Comparison of ENCODE assay signal across 8 cellular contexts in genomic region chr10:133308431-133309110, GRCh38. TPM values are rescaled to one million over a fixed set of nuclear protein-coding genes. Genes with fewer than 3 reads are reported as not detected.
DNase-seq lines count a peak whose midpoint lies in the region; ATAC-seq and TF ChIP-seq lines count a peak whose summit lies in the region.

A gene with protein sequence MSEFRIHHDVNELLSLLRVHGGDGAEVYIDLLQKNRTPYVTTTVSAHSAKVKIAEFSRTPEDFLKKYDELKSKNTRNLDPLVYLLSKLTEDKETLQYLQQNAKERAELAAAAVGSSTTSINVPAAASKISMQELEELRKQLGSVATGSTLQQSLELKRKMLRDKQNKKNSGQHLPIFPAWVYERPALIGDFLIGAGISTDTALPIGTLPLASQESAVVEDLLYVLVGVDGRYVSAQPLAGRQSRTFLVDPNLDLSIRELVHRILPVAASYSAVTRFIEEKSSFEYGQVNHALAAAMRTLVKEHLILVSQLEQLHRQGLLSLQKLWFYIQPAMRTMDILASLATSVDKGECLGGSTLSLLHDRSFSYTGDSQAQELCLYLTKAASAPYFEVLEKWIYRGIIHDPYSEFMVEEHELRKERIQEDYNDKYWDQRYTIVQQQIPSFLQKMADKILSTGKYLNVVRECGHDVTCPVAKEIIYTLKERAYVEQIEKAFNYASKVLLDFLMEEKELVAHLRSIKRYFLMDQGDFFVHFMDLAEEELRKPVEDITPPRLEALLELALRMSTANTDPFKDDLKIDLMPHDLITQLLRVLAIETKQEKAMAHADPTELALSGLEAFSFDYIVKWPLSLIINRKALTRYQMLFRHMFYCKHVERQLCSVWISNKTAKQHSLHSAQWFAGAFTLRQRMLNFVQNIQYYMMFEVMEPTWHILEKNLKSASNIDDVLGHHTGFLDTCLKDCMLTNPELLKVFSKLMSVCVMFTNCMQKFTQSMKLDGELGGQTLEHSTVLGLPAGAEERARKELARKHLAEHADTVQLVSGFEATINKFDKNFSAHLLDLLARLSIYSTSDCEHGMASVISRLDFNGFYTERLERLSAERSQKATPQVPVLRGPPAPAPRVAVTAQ (minus strand): TSS chr10:133308872. CDS start chr10:133302941, 5,931 bp downstream.
A gene with protein sequence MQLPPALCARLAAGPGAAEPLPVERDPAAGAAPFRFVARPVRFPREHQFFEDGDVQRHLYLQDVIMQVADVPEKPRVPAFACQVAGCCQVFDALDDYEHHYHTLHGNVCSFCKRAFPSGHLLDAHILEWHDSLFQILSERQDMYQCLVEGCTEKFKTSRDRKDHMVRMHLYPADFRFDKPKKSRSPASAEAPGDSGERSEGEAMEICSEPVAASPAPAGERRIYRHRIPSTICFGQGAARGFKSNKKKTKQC (plus strand): TSS chr10:133308914. CDS start chr10:133308944, 30 bp downstream.

- intact Hi-C loops in activated T-helper 1 cell treated with anti-CD3 and anti-CD28 coated beads, Interleukin-12 subunit alpha, Interleukin-12 subunit beta, Interleukin-2, Interleukin-4 antibody, amounts not matched to agents 30 ng/mL and 10 ng/mL and 1 ng/mL, durations not matched to agents 14 hours and 24 hours and 36 hours (cut with micrococcal nuclease), result loop anchor here (1.0 to 2.0 kb wide), 7 partner anchors 16 to 86 kb away; partner anchors contain the start of genes ECHS1, MTG1 and PAOX

- H4K20me1 ChIP-seq in fibroblast of lung (ENCODE audit: control insufficient read depth, extremely low read depth, insufficient read depth, low read length), result no peaks in the 10 kb centered on the region

- H3K9me3 ChIP-seq in fibroblast of lung (ENCODE audit: control insufficient read depth, insufficient read depth, low read depth, low read length), result no peaks in the 10 kb centered on the region

- TF ChIP-seq CTCF in fibroblast of lung (conservative IDR thresholded peaks at IDR 0.05 in 1 of 2, IDR thresholded peaks at IDR 0.05 in 1 of 2; ENCODE audit: low read depth in 1 of 2, low read length in 2 of 2), result peak in 1 of 2 donors; percentile 18

- H3K4me1 Mint-ChIP-seq in activated T-helper 1 cell treated with anti-CD3 and anti-CD28 coated beads, Interleukin-12 subunit alpha, Interleukin-12 subunit beta, Interleukin-2, Interleukin-4 antibody, amounts not matched to agents 30 ng/mL and 10 ng/mL and 1 ng/mL, durations not matched to agents 14 hours and 24 hours and 36 hours (ENCODE audit: low read depth), result peaks cover 17% of the 10 kb centered on the region
- peaks cover 15 to 46% (median 39%) of the 10 kb centered on the region in 4 donors for H3K4me1 Mint-ChIP-seq in naive thymus-derived CD8-positive, alpha-beta T cell

- POLR2A ChIA-PET in naive thymus-derived CD8-positive, alpha-beta T cell (lab: Charles Lee), result interaction anchor here (0.6 to 2.0 kb wide), 4 partner anchors 21 to 1067 kb away, joined by 3 to 8 read pairs (median 4); no protein-coding TSS in a partner anchor

- H3K27me3 ChIP-seq in fibroblast of lung (ENCODE audit: control insufficient read depth, insufficient read depth, low read length), result no peaks in the 10 kb centered on the region

- peaks cover 3% of the 10 kb centered on the region for H3K4me1 ChIP-seq in fibroblast of lung (ENCODE audit: control insufficient read depth, extremely low read depth, insufficient read depth, low read length)

- peaks cover 42% of the 10 kb centered on the region for H3K79me2 ChIP-seq in fibroblast of lung (ENCODE audit: control insufficient read depth, insufficient read depth, low read length)

- H3K9me3 Mint-ChIP-seq in activated T-helper 1 cell treated with anti-CD3 and anti-CD28 coated beads, Interleukin-12 subunit alpha, Interleukin-12 subunit beta, Interleukin-2, Interleukin-4 antibody, amounts not matched to agents 30 ng/mL and 10 ng/mL and 1 ng/mL, durations not matched to agents 14 hours and 24 hours and 36 hours, result no peaks in the 10 kb centered on the region
- H3K9me3 Mint-ChIP-seq in naive thymus-derived CD8-positive, alpha-beta T cell, result peaks cover 0 to 5% (median 0%) of the 10 kb centered on the region in 9 donors

- peak within 1 kb of the TSS; percentile 96 for H3K9ac ChIP-seq in fibroblast of lung (ENCODE audit: insufficient read depth, low read length)

- H3K27ac ChIP-seq in fibroblast of lung (ENCODE audit: insufficient read depth, low read length), result peak within 1 kb of the TSS; percentile 97

- peaks cover 10% of the 10 kb centered on the region for H3K36me3 Mint-ChIP-seq in activated T-helper 1 cell treated with anti-CD3 and anti-CD28 coated beads, Interleukin-12 subunit alpha, Interleukin-12 subunit beta, Interleukin-2, Interleukin-4 antibody, amounts not matched to agents 30 ng/mL and 10 ng/mL and 1 ng/mL, durations not matched to agents 14 hours and 24 hours and 36 hours (ENCODE audit: low read depth)
- peaks cover 0 to 41% (median 7%) of the 10 kb centered on the region in 3 donors for H3K36me3 Mint-ChIP-seq in naive thymus-derived CD8-positive, alpha-beta T cell

- H3K4me2 ChIP-seq in fibroblast of lung (ENCODE audit: extremely low read depth, insufficient read depth, low read length), result peak within 1 kb of the TSS; percentile 95

- peak within 1 kb of the TSS; percentile 72 to 93 (median 89) for H3K4me3 ChIP-seq in fibroblast of lung (replicated peaks in 1 of 4; ENCODE audit: control extremely low read depth in 1 of 4, insufficient read depth in 1 of 4, low read depth in 3 of 4, low read length in 4 of 4)

- H3K4me3 Mint-ChIP-seq in activated T-helper 1 cell treated with anti-CD3 and anti-CD28 coated beads, Interleukin-12 subunit alpha, Interleukin-12 subunit beta, Interleukin-2, Interleukin-4 antibody, amounts not matched to agents 30 ng/mL and 10 ng/mL and 1 ng/mL, durations not matched to agents 14 hours and 24 hours and 36 hours, result peak within 1 kb of the TSS; percentile 97
- H3K4me3 Mint-ChIP-seq in naive thymus-derived CD8-positive, alpha-beta T cell, result peak within 1 kb of the TSS; percentile 94 to 99 (median 98)

- peak within 1 kb of the TSS; percentile 76 for H2AFZ ChIP-seq in fibroblast of lung (ENCODE audit: low read length)

- DNase-seq in COR-L47 (lab: John Stamatoyannopoulos, UW), result peak; percentile 50
- DNase-seq in RKO (ENCODE audit: low spot score), result peak; percentile 86
- peak; percentile 90 for DNase-seq in activated T-helper 1 cell treated with anti-CD3 and anti-CD28 coated beads, Interleukin-12 subunit alpha, Interleukin-12 subunit beta, Interleukin-2, Interleukin-4 antibody, amounts not matched to agents 30 ng/mL and 10 ng/mL and 1 ng/mL, durations not matched to agents 14 hours and 24 hours and 36 hours (ENCODE audit: low spot score)
- DNase-seq in fibroblast of lung (ENCODE audit: low read depth in 2 of 2), result peak; percentile 81 to 82
- peak; percentile 81 to 99 (median 92) for DNase-seq in naive thymus-derived CD8-positive, alpha-beta T cell
- DNase-seq in stimulated activated naive CD4-positive, alpha-beta T cell (lab: John Stamatoyannopoulos, UW), result peak; percentile 80 to 99 (median 96)

- H3K36me3 ChIP-seq in fibroblast of lung (ENCODE audit: control insufficient read depth, insufficient read depth, low read length), result peaks cover 5% of the 10 kb centered on the region

- ATAC-seq in GM19455 (IDR thresholded peaks at IDR 0.05; ENCODE audit: unreplicated experiment) (peak; percentile 81), HG03575 (IDR thresholded peaks at IDR 0.05; ENCODE audit: extremely low read depth, insufficient number of reproducible peaks, low FRiP score, unreplicated experiment) (peak; percentile 41)
- peak; percentile 67 to 68 for ATAC-seq in naive thymus-derived CD8-positive, alpha-beta T cell

- H3K27ac Mint-ChIP-seq in activated T-helper 1 cell treated with anti-CD3 and anti-CD28 coated beads, Interleukin-12 subunit alpha, Interleukin-12 subunit beta, Interleukin-2, Interleukin-4 antibody, amounts not matched to agents 30 ng/mL and 10 ng/mL and 1 ng/mL, durations not matched to agents 14 hours and 24 hours and 36 hours, result peak within 1 kb of the TSS; percentile 99
- peak within 1 kb of the TSS; percentile 94 to 100 (median 100) for H3K27ac Mint-ChIP-seq in naive thymus-derived CD8-positive, alpha-beta T cell

- no peaks in the 10 kb centered on the region for H3K27me3 Mint-ChIP-seq in activated T-helper 1 cell treated with anti-CD3 and anti-CD28 coated beads, Interleukin-12 subunit alpha, Interleukin-12 subunit beta, Interleukin-2, Interleukin-4 antibody, amounts not matched to agents 30 ng/mL and 10 ng/mL and 1 ng/mL, durations not matched to agents 14 hours and 24 hours and 36 hours (ENCODE audit: insufficient read depth)
- H3K27me3 Mint-ChIP-seq in naive thymus-derived CD8-positive, alpha-beta T cell, result peaks cover 0 to 5% (median 0%) of the 10 kb centered on the region in 5 donors

RNA-seq across cellular contexts. Expression of the first gene that starts in this region (rescaled TPM):
- total RNA-seq in activated T-helper 1 cell treated with anti-CD3 and anti-CD28 coated beads, Interleukin-12 subunit alpha, Interleukin-12 subunit beta, Interleukin-2, Interleukin-4 antibody, amounts not matched to agents 30 ng/mL and 10 ng/mL and 1 ng/mL, durations not matched to agents 14 hours and 24 hours and 36 hours, result 57.6 and 65.0 TPM in 2 replicates
- total RNA-seq in fibroblast of lung, result 51.6 and 60.8 TPM in 2 replicates
- polyA plus RNA-seq in fibroblast of lung, result 31.0 and 46.0 TPM in 2 replicates
- polyA plus RNA-seq in fibroblast of lung (2012), result 42.2 and 63.2 TPM in 2 replicates
- 56.9 and 75.9 TPM in 2 replicates for polyA minus RNA-seq in fibroblast of lung (ENCODE audit: low replicate concordance)
- 10 to 100 TPM; 61.4 to 72.9 TPM for total RNA-seq in naive thymus-derived CD8-positive, alpha-beta T cell
- 10 to 100 TPM; 24.7 to 35.6 (median 32.0) TPM for polyA plus RNA-seq in naive thymus-derived CD8-positive, alpha-beta T cell

RNA-seq across cellular contexts. Expression of the second gene that starts in this region (rescaled TPM):
- total RNA-seq in activated T-helper 1 cell treated with anti-CD3 and anti-CD28 coated beads, Interleukin-12 subunit alpha, Interleukin-12 subunit beta, Interleukin-2, Interleukin-4 antibody, amounts not matched to agents 30 ng/mL and 10 ng/mL and 1 ng/mL, durations not matched to agents 14 hours and 24 hours and 36 hours, result 69.6 and 76.3 TPM in 2 replicates
- 23.6 and 27.7 TPM in 2 replicates for total RNA-seq in fibroblast of lung
- 18.5 and 25.2 TPM in 2 replicates for polyA plus RNA-seq in fibroblast of lung
- 28.3 and 42.8 TPM in 2 replicates for polyA plus RNA-seq in fibroblast of lung (2012)
- polyA minus RNA-seq in fibroblast of lung (ENCODE audit: low replicate concordance), result 9.4 and 44.2 TPM in 2 replicates
- total RNA-seq in naive thymus-derived CD8-positive, alpha-beta T cell, result 10 to 100 TPM; 38.0 to 38.3 TPM
- polyA plus RNA-seq in naive thymus-derived CD8-positive, alpha-beta T cell, result 10 to 100 TPM; 75.9 to 80.4 (median 79.2) TPM

Comparison
In these comparisons a context has a peak if more than half of its experiments do, and no peak if none do; other contexts are left out.
1. Peak in every context shown above with its lines: DNase-seq, ATAC-seq, H3K4me3 ChIP-seq and H3K27ac ChIP-seq.